ENCODE assay signal across 14 cellular contexts in the genomic region with DNA sequence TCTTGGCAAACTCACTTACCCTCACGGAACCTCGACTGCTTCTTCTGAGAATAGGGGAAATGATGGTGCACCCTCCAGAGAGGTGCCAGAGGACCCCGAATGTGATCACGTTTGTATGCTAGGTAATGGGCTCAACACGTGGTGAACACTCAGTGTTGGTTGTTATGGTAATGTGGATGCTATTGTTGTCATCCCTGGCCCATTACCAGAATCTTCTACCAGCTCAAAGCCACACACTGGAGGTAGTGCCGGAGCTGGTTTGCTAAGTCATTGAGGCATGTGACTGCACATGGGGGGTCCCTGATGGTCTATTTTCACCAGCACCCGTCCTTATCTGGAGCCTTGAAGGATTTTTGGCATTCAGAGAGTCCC.
"Had no signal": no experiment of that assay in that cellular context is flagged by ENCODE, and none has a peak within 500 bp of the region (broad histone marks: within the 10 kb centered on the region; RNA-seq: fewer than 3 reads in every experiment).

No MANE protein-coding gene starts in this region.

- H3K27me3 ChIP-seq: ascending aorta had no signal

- H3K9me3 ChIP-seq: ascending aorta, lower lobe of right lung had no signal

- H3K27ac ChIP-seq: ascending aorta, lower lobe of right lung had no signal

- H3K4me3 ChIP-seq: ascending aorta, lower lobe of right lung had no signal

- H3K4me1 ChIP-seq: ascending aorta, lower lobe of right lung had no signal

- DNase-seq: activated CD4-positive, alpha-beta T cell treated with anti-CD3 and anti-CD28 coated beads, Interleukin-2, amount 10 ng/mL, durations not matched to agents 24 days and 14 days; activated CD8-positive, alpha-beta T cell treated with anti-CD3 and anti-CD28 coated beads for 36 hours; activated effector memory CD4-positive, alpha-beta T cell treated with Interleukin-2 at 50 U/mL for 16 hours; activated naive CD4-positive, alpha-beta T cell treated with anti-CD3 and anti-CD28 coated beads, Interleukin-2, amount 10 ng/mL, durations not matched to agents 7 days and 5 days; activated T-cell treated with anti-CD3 and anti-CD28 coated beads, Interleukin-2, amount 50 U/mL, for 48 hours; cortex of kidney; effector CD4-positive, alpha-beta T cell; left colon; lower lobe of right lung; occipital lobe; stimulated activated naive B cell treated with anti-CD40 and anti-IgM and Interleukin-4, amounts not matched to agents 10 μg/mL and 1 μg/mL and 100 μg/mL, for 72 hours; T-helper 1 cell; T-helper 9 cell had no signal

- H3K36me3 ChIP-seq: ascending aorta, lower lobe of right lung had no signal
